24 cellular contexts compared by ENCODE assay signal in genomic region chr2:54419386-54419785, GRCh38. TPM values are rescaled to one million over a fixed set of nuclear protein-coding genes. Genes with fewer than 3 reads are reported as not detected.
A peak's percentile ranks its signal among the peaks of the same experiment; 100 is the strongest.
DNase-seq lines count a peak whose midpoint lies in the region; ATAC-seq and TF ChIP-seq lines count a peak whose summit lies in the region.
"Had no signal": no experiment of that assay in that cellular context is flagged by ENCODE, and none has a peak within 500 bp of the region (broad histone marks: within the 10 kb centered on the region; RNA-seq: fewer than 3 reads in every experiment).

No MANE protein-coding gene starts in this region.

- TF ChIP-seq POLR2A in tibial nerve (IDR thresholded peaks at IDR 0.05) = no peak

- no peak for DNase-seq in adipocyte (ENCODE audit: low read depth)
- no peak for DNase-seq in dorsolateral prefrontal cortex
- peak; percentile 59 to 73 for DNase-seq in lung microvascular endothelial cell (ENCODE audit: low read depth in 2 of 2)
- no peak for DNase-seq in tibial nerve (ENCODE audit: low spot score in 2 of 2)
- no peak for DNase-seq in natural killer cell treated with Interleukin-12 subunit alpha and Interleukin-12 subunit beta and Interleukin-15 and Interleukin-18, amount 100 ng/mL, for 72 hours (ENCODE audit: low spot score)
- no peak for DNase-seq in inferior parietal cortex (ENCODE audit: extremely low spot score)
- DNase-seq: activated CD4-positive, alpha-beta T cell treated with anti-CD3 and anti-CD28 coated beads for 4 hours; activated gamma-delta T cell treated with Interleukin-2 at 50 U/mL for 16 hours; activated T-cell treated with anti-CD3 and anti-CD28 coated beads, Interleukin-2, amount 50 U/mL, for 24 hours; AML-193; DMS153; GOT3; NCI-H1105 treated with DMSO at 0.1 percent for 48 hours; NCI-H2029 treated with DMSO at 0.1 percent for 48 hours; NCI-H226; NCI-H748 treated with DMSO at 0.1 percent for 48 hours; stimulated activated CD4-positive, alpha-beta T cell treated with anti-CD3 and anti-CD28 coated beads, Interleukin-2, amount 100 ng/mL, for 48 hours had no signal

- no peak for TF ChIP-seq EP300 in tibial nerve (IDR thresholded peaks at IDR 0.05)

- no peaks in the 10 kb centered on the region for H3K9me3 Mint-ChIP-seq in natural killer cell treated with Interleukin-12 subunit alpha and Interleukin-12 subunit beta and Interleukin-15 and Interleukin-18, amount 100 ng/mL, for 72 hours
- H3K9me3 Mint-ChIP-seq: stimulated activated effector memory CD8-positive, alpha-beta T cell treated with anti-CD3 and anti-CD28 coated beads, Interleukin-12 subunit alpha, Interleukin-12 subunit beta, amount 100 ng/mL, for 72 hours had no signal

- H3K36me3 ChIP-seq in adipocyte (ENCODE audit: control insufficient read depth, insufficient read depth, low read length, severe bottlenecking) = no peaks in the 10 kb centered on the region
- H3K36me3 ChIP-seq in tibial nerve = no peaks in the 10 kb centered on the region
- H3K36me3 ChIP-seq: breast epithelium, neutrophil had no signal

- intact Hi-C loops in dorsolateral prefrontal cortex (cut with DNase I) = no loop called here

- H3K36me3 Mint-ChIP-seq in natural killer cell treated with Interleukin-12 subunit alpha and Interleukin-12 subunit beta and Interleukin-15 and Interleukin-18, amount 100 ng/mL, for 72 hours = peaks cover 6% of the 10 kb centered on the region
- H3K36me3 Mint-ChIP-seq: stimulated activated effector memory CD8-positive, alpha-beta T cell treated with anti-CD3 and anti-CD28 coated beads, Interleukin-12 subunit alpha, Interleukin-12 subunit beta, amount 100 ng/mL, for 72 hours had no signal

- peaks cover 7 to 8% of the 10 kb centered on the region in 2 donors for H3K27me3 Mint-ChIP-seq in natural killer cell treated with Interleukin-12 subunit alpha and Interleukin-12 subunit beta and Interleukin-15 and Interleukin-18, amount 100 ng/mL, for 72 hours
- H3K27me3 Mint-ChIP-seq: activated T-cell treated with anti-CD3 and anti-CD28 coated beads, Interleukin-2, amount 50 U/mL, for 24 hours had no signal

- peaks cover 22% of the 10 kb centered on the region in 2 donors for H3K4me1 Mint-ChIP-seq in natural killer cell treated with Interleukin-12 subunit alpha and Interleukin-12 subunit beta and Interleukin-15 and Interleukin-18, amount 100 ng/mL, for 72 hours (ENCODE audit: low read depth in 2 of 2)

- H3K27ac Mint-ChIP-seq in natural killer cell treated with Interleukin-12 subunit alpha and Interleukin-12 subunit beta and Interleukin-15 and Interleukin-18, amount 100 ng/mL, for 72 hours = no peak overlapping the region
- H3K27ac Mint-ChIP-seq: activated T-cell treated with anti-CD3 and anti-CD28 coated beads, Interleukin-2, amount 50 U/mL, for 24 hours; stimulated activated effector memory CD8-positive, alpha-beta T cell treated with anti-CD3 and anti-CD28 coated beads, Interleukin-12 subunit alpha, Interleukin-12 subunit beta, amount 100 ng/mL, for 72 hours had no signal

- H3K27me3 ChIP-seq in adipocyte (replicated peaks; ENCODE audit: control insufficient read depth, insufficient read depth, low read length) = no peaks in the 10 kb centered on the region
- H3K27me3 ChIP-seq in dorsolateral prefrontal cortex = no peaks in the 10 kb centered on the region
- no peaks in the 10 kb centered on the region for H3K27me3 ChIP-seq in tibial nerve
- H3K27me3 ChIP-seq: breast epithelium had no signal

- H3K27ac ChIP-seq in dorsolateral prefrontal cortex (peak overlapping the region in 31 of 59 donors; percentile 1 to 72 (median 31)), tibial nerve (peak overlapping the region in 3 of 4 donors; percentile 48 to 77 (median 68))
- H3K27ac ChIP-seq: breast epithelium, neutrophil, RWPE1 had no signal

- TF ChIP-seq CTCF in dorsolateral prefrontal cortex (IDR thresholded peaks at IDR 0.05 in 54 of 56, conservative IDR thresholded peaks at IDR 0.05 in 2 of 56; ENCODE audit: low read depth in 1 of 56, partially characterized antibody in 56 of 56) = no peak
- no peak for TF ChIP-seq CTCF in tibial nerve (IDR thresholded peaks at IDR 0.05)

- H3K4me1 ChIP-seq in adipocyte (ENCODE audit: control insufficient read depth, insufficient read depth, low read length) (peaks cover 16% of the 10 kb centered on the region), tibial nerve (peaks cover 0 to 35% (median 11%) of the 10 kb centered on the region in 4 donors)
- H3K4me1 ChIP-seq: breast epithelium had no signal

- H3K9me3 ChIP-seq in adipocyte (ENCODE audit: control insufficient read depth, low read length) = no peaks in the 10 kb centered on the region
- H3K9me3 ChIP-seq in tibial nerve = no peaks in the 10 kb centered on the region
- H3K9me3 ChIP-seq: breast epithelium, neutrophil had no signal

- no peak for ATAC-seq in natural killer cell treated with Interleukin-12 subunit alpha and Interleukin-12 subunit beta and Interleukin-15 and Interleukin-18, amount 100 ng/mL, for 72 hours
- ATAC-seq in GM18498 (IDR thresholded peaks at IDR 0.05; ENCODE audit: unreplicated experiment) = no peak
- ATAC-seq: SK-N-SH treated with all-trans-retinoic acid at 6 μM for 48 hours; stimulated activated effector memory CD8-positive, alpha-beta T cell treated with anti-CD3 and anti-CD28 coated beads, Interleukin-12 subunit alpha, Interleukin-12 subunit beta, amount 100 ng/mL, for 72 hours had no signal

- H3K9ac ChIP-seq in adipocyte (ENCODE audit: low read length) = peak overlapping the region; percentile 75

- WGBS in tibial nerve, 2 donors = 26% methylated on average over 4 of the region's 4 CpGs

- no peak overlapping the region for H3K4me3 Mint-ChIP-seq in natural killer cell treated with Interleukin-12 subunit alpha and Interleukin-12 subunit beta and Interleukin-15 and Interleukin-18, amount 100 ng/mL, for 72 hours
- H3K4me3 Mint-ChIP-seq: activated T-cell treated with anti-CD3 and anti-CD28 coated beads, Interleukin-2, amount 50 U/mL, for 24 hours; stimulated activated effector memory CD8-positive, alpha-beta T cell treated with anti-CD3 and anti-CD28 coated beads, Interleukin-12 subunit alpha, Interleukin-12 subunit beta, amount 100 ng/mL, for 72 hours had no signal

- H3K4me3 ChIP-seq in adipocyte (ENCODE audit: low read length) = peak overlapping the region; percentile 58
- H3K4me3 ChIP-seq in dorsolateral prefrontal cortex = peak overlapping the region in 2 of 59 donors; percentile 4 to 12
- H3K4me3 ChIP-seq in tibial nerve = no peak overlapping the region
- H3K4me3 ChIP-seq: breast epithelium, coronary artery had no signal

RNA-seq across cellular contexts. Expression of gene SPTBN1, which starts 36.7 kb away (rescaled TPM):
- 100 to 1,000 TPM; 567 to 884 (median 665) TPM for total RNA-seq in dorsolateral prefrontal cortex
- 396 and 652 TPM in 2 replicates for total RNA-seq in lung microvascular endothelial cell
- total RNA-seq in tibial nerve = 100 to 1,000 TPM; 670 to 967 (median 890) TPM
- 10 to 100 TPM; 39.1 to 41.8 TPM for total RNA-seq in natural killer cell treated with Interleukin-12 subunit alpha and Interleukin-12 subunit beta and Interleukin-15 and Interleukin-18, amount 100 ng/mL, for 72 hours

Comparison
In these comparisons a context has a peak if more than half of its experiments do, and no peak if none do; other contexts are left out.
1. DNase-seq: peak in lung microvascular endothelial cell (2 of 2); none in adipocyte (single experiment), dorsolateral prefrontal cortex (0 of 10), tibial nerve (0 of 2), natural killer cell treated with Interleukin-12 subunit alpha and Interleukin-12 subunit beta and Interleukin-15 and Interleukin-18, amount 100 ng/mL, for 72 hours (single experiment) and inferior parietal cortex (single experiment).